In genomic region chr5:113487779-113488644, GRCh38 we compare ENCODE assay signal across 8 cellular contexts. TPM values are rescaled to one million over a fixed set of nuclear protein-coding genes. Genes with fewer than 3 reads are reported as not detected.
DNase-seq lines count a peak whose midpoint lies in the region; ATAC-seq and TF ChIP-seq lines count a peak whose summit lies in the region.

TSS of gene MCC (minus strand) at chr5:113488453.

- H3K4me1 Mint-ChIP-seq in activated CD4-positive, alpha-beta T cell treated with anti-CD3 and anti-CD28 coated beads for 36 hours, result peaks cover 20% of the 10 kb centered on the region
- H3K4me1 Mint-ChIP-seq in activated CD4-positive, alpha-beta T cell treated with anti-CD3 and anti-CD28 coated beads, Interleukin-2, amount 10 ng/mL, durations not matched to agents 7 days and 5 days, result peaks cover 25% of the 10 kb centered on the region
- peaks cover 3% of the 10 kb centered on the region for H3K4me1 Mint-ChIP-seq in endodermal cell

- H3K4me3 ChIP-seq in endodermal cell (ENCODE audit: low read length) (peak within 1 kb of the TSS; percentile 90), lower lobe of right lung (peak within 1 kb of the TSS; percentile 58)

- peaks cover 5% of the 10 kb centered on the region for H3K36me3 Mint-ChIP-seq in activated CD4-positive, alpha-beta T cell treated with anti-CD3 and anti-CD28 coated beads for 36 hours (ENCODE audit: low read depth)
- peaks cover 14% of the 10 kb centered on the region for H3K36me3 Mint-ChIP-seq in activated CD4-positive, alpha-beta T cell treated with anti-CD3 and anti-CD28 coated beads, Interleukin-2, amount 10 ng/mL, durations not matched to agents 7 days and 5 days (ENCODE audit: low read depth)
- H3K36me3 Mint-ChIP-seq in endodermal cell (ENCODE audit: low read depth), result peaks cover 5% of the 10 kb centered on the region

- H3K9me3 ChIP-seq in endodermal cell (ENCODE audit: control insufficient read depth, low read length) (peaks cover 20% of the 10 kb centered on the region), lower lobe of right lung (peaks cover 7% of the 10 kb centered on the region)

- H3K9me3 Mint-ChIP-seq in activated CD4-positive, alpha-beta T cell treated with anti-CD3 and anti-CD28 coated beads for 36 hours (ENCODE audit: low read depth), result peaks cover 16% of the 10 kb centered on the region
- H3K9me3 Mint-ChIP-seq in activated CD4-positive, alpha-beta T cell treated with anti-CD3 and anti-CD28 coated beads, Interleukin-2, amount 10 ng/mL, durations not matched to agents 7 days and 5 days, result peaks cover 23% of the 10 kb centered on the region
- H3K9me3 Mint-ChIP-seq in endodermal cell, result peaks cover 29% of the 10 kb centered on the region

- DNase-seq in activated CD4-positive, alpha-beta T cell treated with anti-CD3 and anti-CD28 coated beads for 36 hours, result peak; percentile 60
- no peak for DNase-seq in activated CD4-positive, alpha-beta T cell treated with anti-CD3 and anti-CD28 coated beads for 1 hour
- DNase-seq in NCI-H1694 treated with DMSO at 0.1 percent for 48 hours (lab: John Stamatoyannopoulos, UW) (peak; percentile 72), endodermal cell (peak; percentile 97), lower lobe of right lung (peak; percentile 75), NAMALWA (ENCODE audit: low spot score) (no peak)
- DNase-seq in activated CD4-positive, alpha-beta T cell treated with anti-CD3 and anti-CD28 coated beads, Interleukin-2, amount 10 ng/mL, durations not matched to agents 7 days and 5 days, result peak; percentile 39
- peak; percentile 8 to 10 for DNase-seq in stimulated activated CD8-positive, alpha-beta memory T cell treated with anti-CD3 and anti-CD28 coated beads, Interleukin-15, amount 100 ng/mL, for 48 hours (ENCODE audit: low read depth in 2 of 2)

- CTCF ChIA-PET in activated CD4-positive, alpha-beta T cell treated with anti-CD3 and anti-CD28 coated beads for 36 hours (lab: Charles Lee), result interaction anchor here (0.8 to 2.0 kb wide), 3 partner anchors 10 to 25 kb away, joined by 3 to 6 read pairs (median 6); partner anchors contain the start of gene YTHDC2
- CTCF ChIA-PET in activated CD4-positive, alpha-beta T cell treated with anti-CD3 and anti-CD28 coated beads, Interleukin-2, amount 10 ng/mL, durations not matched to agents 7 days and 5 days (lab: Charles Lee), result no interaction called here

- H3K27me3 Mint-ChIP-seq in activated CD4-positive, alpha-beta T cell treated with anti-CD3 and anti-CD28 coated beads for 36 hours, result peaks cover 68% of the 10 kb centered on the region
- peaks cover 83% of the 10 kb centered on the region for H3K27me3 Mint-ChIP-seq in activated CD4-positive, alpha-beta T cell treated with anti-CD3 and anti-CD28 coated beads, Interleukin-2, amount 10 ng/mL, durations not matched to agents 7 days and 5 days
- peaks cover 66% of the 10 kb centered on the region for H3K27me3 Mint-ChIP-seq in endodermal cell (ENCODE audit: insufficient read depth)

- H3K27ac Mint-ChIP-seq in activated CD4-positive, alpha-beta T cell treated with anti-CD3 and anti-CD28 coated beads for 36 hours, result peak within 1 kb of the TSS; percentile 4
- no peak within 1 kb of the TSS for H3K27ac Mint-ChIP-seq in activated CD4-positive, alpha-beta T cell treated with anti-CD3 and anti-CD28 coated beads, Interleukin-2, amount 10 ng/mL, durations not matched to agents 7 days and 5 days
- H3K27ac Mint-ChIP-seq in endodermal cell, result peak within 1 kb of the TSS; percentile 39

- peaks cover 65% of the 10 kb centered on the region for H3K27me3 ChIP-seq in endodermal cell (ENCODE audit: control insufficient read depth, insufficient read depth, low read length, poor library complexity, severe bottlenecking)
- H3K27me3 ChIP-seq in lower lobe of right lung (ENCODE audit: low read depth), result peaks cover 67% of the 10 kb centered on the region

- H3K4me1 ChIP-seq in endodermal cell (ENCODE audit: control insufficient read depth, insufficient read depth, low read length) (no peaks in the 10 kb centered on the region), lower lobe of right lung (peaks cover 23% of the 10 kb centered on the region)

- H3K4me3 Mint-ChIP-seq in activated CD4-positive, alpha-beta T cell treated with anti-CD3 and anti-CD28 coated beads for 36 hours, result peak within 1 kb of the TSS; percentile 69
- peak within 1 kb of the TSS; percentile 65 for H3K4me3 Mint-ChIP-seq in activated CD4-positive, alpha-beta T cell treated with anti-CD3 and anti-CD28 coated beads, Interleukin-2, amount 10 ng/mL, durations not matched to agents 7 days and 5 days
- peak within 1 kb of the TSS; percentile 79 for H3K4me3 Mint-ChIP-seq in endodermal cell

- H3K27ac ChIP-seq in endodermal cell (ENCODE audit: low read depth, low read length), result no peak within 1 kb of the TSS
- H3K27ac ChIP-seq in lower lobe of right lung, result peak within 1 kb of the TSS; percentile 24

- no peaks in the 10 kb centered on the region for H3K36me3 ChIP-seq in endodermal cell (ENCODE audit: control insufficient read depth, insufficient read depth, low read length)
- H3K36me3 ChIP-seq in lower lobe of right lung, result no peaks in the 10 kb centered on the region

- H3K9ac ChIP-seq in endodermal cell (ENCODE audit: extremely low read depth, low read length, poor library complexity, severe bottlenecking), result peak within 1 kb of the TSS; percentile 42

- POLR2A ChIA-PET in activated CD4-positive, alpha-beta T cell treated with anti-CD3 and anti-CD28 coated beads for 36 hours (lab: Charles Lee), result interaction anchor here (1.0 kb wide), 1 partner anchor 26 kb away, joined by 5 read pairs; the partner anchor contains the start of gene YTHDC2
- POLR2A ChIA-PET in activated CD4-positive, alpha-beta T cell treated with anti-CD3 and anti-CD28 coated beads, Interleukin-2, amount 10 ng/mL, durations not matched to agents 7 days and 5 days (lab: Charles Lee), result no interaction called here

- intact Hi-C loops in activated CD4-positive, alpha-beta T cell treated with anti-CD3 and anti-CD28 coated beads for 36 hours (cut with DNase I, micrococcal nuclease), result loop anchor here (2.0 to 10.0 kb wide), 2 partner anchors 25 to 113 kb away; partner anchors contain the start of gene YTHDC2 (in 1 of the 2)
- intact Hi-C loops in lower lobe of right lung (cut with DNase I), result no loop called here

- TF ChIP-seq CTCF in endodermal cell (conservative IDR thresholded peaks at IDR 0.05) (no peak), lower lobe of right lung (IDR thresholded peaks at IDR 0.05) (no peak)

- WGBS in endodermal cell (ENCODE audit: insufficient coverage in 1 of 2, insufficient read length in 1 of 2), 2 experiments, result 0% methylated on average over 45 to 86 of the region's 86 CpGs

- peak; percentile 68 for ATAC-seq in activated CD4-positive, alpha-beta T cell treated with anti-CD3 and anti-CD28 coated beads for 36 hours
- ATAC-seq in lower lobe of right lung, result peak; percentile 85 to 89

RNA-seq across cellular contexts. Expression of gene MCC, which starts in this region (rescaled TPM):
- total RNA-seq in activated CD4-positive, alpha-beta T cell treated with anti-CD3 and anti-CD28 coated beads for 36 hours, result 1 to 10 TPM; 1.9 to 2.4 TPM
- 1 to 10 TPM; 2.9 to 3.3 TPM for total RNA-seq in activated CD4-positive, alpha-beta T cell treated with anti-CD3 and anti-CD28 coated beads, Interleukin-2, amount 10 ng/mL, durations not matched to agents 7 days and 5 days
- total RNA-seq in endodermal cell (100 to 1,000 TPM; 164 to 187 TPM), lower lobe of right lung (20.6 TPM)
- 21.3 TPM for polyA plus RNA-seq in endodermal cell (2013, experiment 1 of 2)
- 25.0 TPM for polyA plus RNA-seq in endodermal cell (2013, experiment 2 of 2)

Comparison
In these comparisons a context has a peak if more than half of its experiments do, and no peak if none do; other contexts are left out.
1. DNase-seq: peak in activated CD4-positive, alpha-beta T cell treated with anti-CD3 and anti-CD28 coated beads for 36 hours (single experiment), NCI-H1694 treated with DMSO at 0.1 percent for 48 hours (single experiment), activated CD4-positive, alpha-beta T cell treated with anti-CD3 and anti-CD28 coated beads, Interleukin-2, amount 10 ng/mL, durations not matched to agents 7 days and 5 days (single experiment), endodermal cell (single experiment), lower lobe of right lung (single experiment) and stimulated activated CD8-positive, alpha-beta memory T cell treated with anti-CD3 and anti-CD28 coated beads, Interleukin-15, amount 100 ng/mL, for 48 hours (2 of 2); none in activated CD4-positive, alpha-beta T cell treated with anti-CD3 and anti-CD28 coated beads for 1 hour (single experiment) and NAMALWA (single experiment).
2. Peak in every context shown above with its lines, with median percentiles within 50 percentile points of each other: H3K4me3 Mint-ChIP-seq.